21 cellular contexts compared by ENCODE assay signal in the genomic region with DNA sequence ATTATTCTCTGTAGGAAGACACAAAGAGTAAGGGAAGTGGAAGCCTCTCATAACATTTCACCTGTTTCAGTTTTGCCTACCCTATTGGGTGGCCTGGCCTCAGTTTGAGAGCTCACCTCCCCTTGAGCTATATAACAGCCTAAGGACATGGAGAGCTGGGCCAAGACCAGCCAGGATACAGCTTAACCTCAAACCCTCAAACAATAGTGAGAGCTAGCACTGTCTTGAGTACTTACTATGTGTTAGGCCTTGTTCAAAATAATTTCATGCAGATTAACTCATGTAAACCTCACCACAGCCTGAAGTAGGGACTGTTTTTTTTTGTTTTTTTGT. TPM values are rescaled to one million over a fixed set of nuclear protein-coding genes. Genes with fewer than 3 reads are reported as not detected.
DNase-seq lines count a peak whose midpoint lies in the region; ATAC-seq, FAIRE-seq and TF ChIP-seq lines count a peak whose summit lies in the region.
"Had no signal": no experiment of that assay in that cellular context is flagged by ENCODE, and none has a peak within 500 bp of the region (broad histone marks: within the 10 kb centered on the region; RNA-seq: fewer than 3 reads in every experiment).

No MANE protein-coding gene starts in this region.

- no peak overlapping the region for H3K4me3 Mint-ChIP-seq in stimulated activated naive CD8-positive, alpha-beta T cell treated with anti-CD3 and anti-CD28 coated beads, Interleukin-15, amount 100 ng/mL, for 72 hours
- H3K4me3 Mint-ChIP-seq: central memory CD8-positive, alpha-beta T cell; naive thymus-derived CD8-positive, alpha-beta T cell; T-helper 1 cell treated with Interleukin-12 subunit alpha and Interleukin-12 subunit beta and Interleukin-4 antibody, amounts not matched to agents 30 μg/mL and 1 μg/mL, for 36 hours had no signal

- TF ChIP-seq POLR2A in transverse colon (IDR thresholded peaks at IDR 0.05), result no peak

- intact Hi-C loops in transverse colon (cut with DNase I; ENCODE audit: low total_unique reads), result no loop called here

- H3F3A ChIP-seq in OCI-LY1 (ENCODE audit: insufficient read depth, low read length) (no peaks in the 10 kb centered on the region), MM.1S (ENCODE audit: insufficient read depth, low read length) (no peaks in the 10 kb centered on the region)

- H3K27ac Mint-ChIP-seq in stimulated activated naive CD8-positive, alpha-beta T cell treated with anti-CD3 and anti-CD28 coated beads, Interleukin-15, amount 100 ng/mL, for 72 hours, result no peak overlapping the region
- H3K27ac Mint-ChIP-seq: T-helper 1 cell treated with Interleukin-12 subunit alpha and Interleukin-12 subunit beta and Interleukin-4 antibody, amounts not matched to agents 30 μg/mL and 1 μg/mL, for 36 hours had no signal

- H3K27me3 ChIP-seq in OCI-LY1 (ENCODE audit: insufficient read depth, low read length) (no peaks in the 10 kb centered on the region), transverse colon (no peaks in the 10 kb centered on the region), MM.1S (replicated peaks; ENCODE audit: insufficient read depth, low read length) (no peaks in the 10 kb centered on the region)

- no peak overlapping the region for H3K4me3 ChIP-seq in OCI-LY1 (ENCODE audit: low read depth, low read length, poor library complexity, severe bottlenecking)
- H3K4me3 ChIP-seq in transverse colon, result no peak overlapping the region
- no peak overlapping the region for H3K4me3 ChIP-seq in MM.1S (ENCODE audit: low read length)
- H3K4me3 ChIP-seq: lung had no signal

- FAIRE-seq in RCC 7860 (lab: Jason Lieb, UNC), result no peak
- FAIRE-seq: HTR-8/SVneo had no signal

- DNase-seq in stimulated activated naive CD8-positive, alpha-beta T cell treated with anti-CD3 and anti-CD28 coated beads, Interleukin-15, amount 100 ng/mL, for 72 hours, result no peak
- DNase-seq in stimulated activated naive CD8-positive, alpha-beta T cell treated with anti-CD3 and anti-CD28 coated beads, Interleukin-15, Interleukin-2, amounts not matched to agents 100 U/mL and 50 U/mL, for 24 hours, result no peak
- DNase-seq in left lobe of liver (ENCODE audit: low spot score) (no peak), transverse colon (no peak), MM.1S (no peak), RCC 7860 (ENCODE audit: low spot score) (no peak), SKM-1 (lab: John Stamatoyannopoulos, UW; ENCODE audit: unreplicated experiment) (no peak)
- DNase-seq: amygdala; effector CD8-positive, alpha-beta T cell; head of caudate nucleus; naive thymus-derived CD8-positive, alpha-beta T cell; NCI-H1694 treated with DMSO at 0.1 percent for 48 hours; NCI-H510A treated with DMSO at 0.1 percent for 48 hours; posterior cingulate gyrus; SIG-M5; stimulated activated CD4-positive, alpha-beta T cell treated with anti-CD3 and anti-CD28 coated beads, Interleukin-4, amount 100 ng/mL, for 1 hour had no signal

- H4K20me1 ChIP-seq in OCI-LY1 (ENCODE audit: insufficient read depth, low read length) (no peaks in the 10 kb centered on the region), MM.1S (ENCODE audit: insufficient read depth, low read length) (no peaks in the 10 kb centered on the region)

- ATAC-seq in stimulated activated naive CD8-positive, alpha-beta T cell treated with anti-CD3 and anti-CD28 coated beads, Interleukin-15, amount 100 ng/mL, for 72 hours, result peak; percentile 86
- no peak for ATAC-seq in stimulated activated naive CD8-positive, alpha-beta T cell treated with anti-CD3 and anti-CD28 coated beads, Interleukin-15, Interleukin-2, amounts not matched to agents 100 U/mL and 50 U/mL, for 24 hours
- ATAC-seq in left lobe of liver, result peak; percentile 51

- H3K36me3 ChIP-seq in OCI-LY1 (ENCODE audit: insufficient read depth, low read length), result no peaks in the 10 kb centered on the region
- H3K36me3 ChIP-seq in transverse colon, result no peaks in the 10 kb centered on the region
- H3K36me3 ChIP-seq in MM.1S (replicated peaks; ENCODE audit: insufficient read depth, low read length), result no peaks in the 10 kb centered on the region

- H3K4me2 ChIP-seq in OCI-LY1 (ENCODE audit: low read length) (no peak overlapping the region), MM.1S (ENCODE audit: low read depth, low read length) (no peak overlapping the region)

- TF ChIP-seq EP300 in transverse colon (IDR thresholded peaks at IDR 0.05; ENCODE audit: low read depth), result no peak

- H3K27ac ChIP-seq in OCI-LY1 (ENCODE audit: low read depth, low read length, poor library complexity, severe bottlenecking), result peak overlapping the region; percentile 55
- H3K27ac ChIP-seq in transverse colon, result peak overlapping the region; percentile 70 to 88 (median 86)
- H3K27ac ChIP-seq in MM.1S (ENCODE audit: low read length), result no peak overlapping the region

- H3K79me2 ChIP-seq in OCI-LY1 (ENCODE audit: insufficient read depth, low read length) (no peaks in the 10 kb centered on the region), MM.1S (ENCODE audit: low read length) (no peaks in the 10 kb centered on the region)

- H2AFZ ChIP-seq in OCI-LY1 (ENCODE audit: low read length) (peak overlapping the region; percentile 56), MM.1S (ENCODE audit: low read length) (no peak overlapping the region)

- H3K9me2 ChIP-seq in OCI-LY1 (ENCODE audit: low read depth, low read length), result no peaks in the 10 kb centered on the region
- H3K9me2 ChIP-seq in MM.1S (replicated peaks; ENCODE audit: insufficient read depth, low read length), result no peaks in the 10 kb centered on the region

- no peak overlapping the region for H3K9ac ChIP-seq in OCI-LY1 (ENCODE audit: low read length)
- no peak overlapping the region for H3K9ac ChIP-seq in MM.1S (ENCODE audit: low read length)

- TF ChIP-seq CTCF in OCI-LY1 (IDR thresholded peaks at IDR 0.05; ENCODE audit: low read length) (no peak), transverse colon (IDR thresholded peaks at IDR 0.05) (no peak), MM.1S (IDR thresholded peaks at IDR 0.05; ENCODE audit: low read length) (no peak)

- in situ Hi-C loops in transverse colon (cut with MboI; ENCODE audit: low pct_ligation_motif_present in 1 of 4, low pct_unique_long_range_greater_than_20kb in 1 of 4, low sequenced_read_pairs in 3 of 4), result loop anchor here in 1 of 4 donors (25.0 kb wide), 1 partner anchor 875 kb away; no protein-coding TSS in a partner anchor

- H3K9me3 Mint-ChIP-seq in stimulated activated naive CD8-positive, alpha-beta T cell treated with anti-CD3 and anti-CD28 coated beads, Interleukin-15, amount 100 ng/mL, for 72 hours, result no peaks in the 10 kb centered on the region
- H3K9me3 Mint-ChIP-seq: central memory CD8-positive, alpha-beta T cell; naive thymus-derived CD8-positive, alpha-beta T cell; T-helper 1 cell treated with Interleukin-12 subunit alpha and Interleukin-12 subunit beta and Interleukin-4 antibody, amounts not matched to agents 30 μg/mL and 1 μg/mL, for 36 hours had no signal

- peaks cover 44% of the 10 kb centered on the region for H3K4me1 ChIP-seq in OCI-LY1 (ENCODE audit: insufficient read depth, low read length, severe bottlenecking)
- peaks cover 2 to 54% (median 28%) of the 10 kb centered on the region in 4 donors for H3K4me1 ChIP-seq in transverse colon
- H3K4me1 ChIP-seq in MM.1S (ENCODE audit: low read length), result no peaks in the 10 kb centered on the region

- H3K9me3 ChIP-seq in OCI-LY1 (ENCODE audit: low read length) (no peaks in the 10 kb centered on the region), transverse colon (no peaks in the 10 kb centered on the region), MM.1S (replicated peaks; ENCODE audit: insufficient read depth, low read length) (no peaks in the 10 kb centered on the region)

- no peaks in the 10 kb centered on the region for H3K27me3 Mint-ChIP-seq in stimulated activated naive CD8-positive, alpha-beta T cell treated with anti-CD3 and anti-CD28 coated beads, Interleukin-15, amount 100 ng/mL, for 72 hours
- H3K27me3 Mint-ChIP-seq: central memory CD8-positive, alpha-beta T cell; naive thymus-derived CD8-positive, alpha-beta T cell had no signal

- H3K4me1 Mint-ChIP-seq in stimulated activated naive CD8-positive, alpha-beta T cell treated with anti-CD3 and anti-CD28 coated beads, Interleukin-15, amount 100 ng/mL, for 72 hours, result peaks cover 6% of the 10 kb centered on the region
- H3K4me1 Mint-ChIP-seq: central memory CD8-positive, alpha-beta T cell had no signal

RNA-seq across cellular contexts. Expression of gene TBL1XR1, which starts 15.0 kb away (rescaled TPM):
- total RNA-seq in left lobe of liver (57.1 TPM), transverse colon (100 to 1,000 TPM in 1 of 4 donors, 10 to 100 TPM in 3; 39.4 to 131 (median 68.1) TPM)
